In genomic region chr4:148441624-148441985, GRCh38 we compare ENCODE assay signal across 1 cellular context.
TF ChIP-seq lines count a peak whose summit lies in the region.

No MANE protein-coding gene starts in this region.

TF ChIP-seq in GM12878, 131 proteins besides CTCF, POLR2A, EP300 and RAD21:
- TF ChIP-seq, protein P1, sequence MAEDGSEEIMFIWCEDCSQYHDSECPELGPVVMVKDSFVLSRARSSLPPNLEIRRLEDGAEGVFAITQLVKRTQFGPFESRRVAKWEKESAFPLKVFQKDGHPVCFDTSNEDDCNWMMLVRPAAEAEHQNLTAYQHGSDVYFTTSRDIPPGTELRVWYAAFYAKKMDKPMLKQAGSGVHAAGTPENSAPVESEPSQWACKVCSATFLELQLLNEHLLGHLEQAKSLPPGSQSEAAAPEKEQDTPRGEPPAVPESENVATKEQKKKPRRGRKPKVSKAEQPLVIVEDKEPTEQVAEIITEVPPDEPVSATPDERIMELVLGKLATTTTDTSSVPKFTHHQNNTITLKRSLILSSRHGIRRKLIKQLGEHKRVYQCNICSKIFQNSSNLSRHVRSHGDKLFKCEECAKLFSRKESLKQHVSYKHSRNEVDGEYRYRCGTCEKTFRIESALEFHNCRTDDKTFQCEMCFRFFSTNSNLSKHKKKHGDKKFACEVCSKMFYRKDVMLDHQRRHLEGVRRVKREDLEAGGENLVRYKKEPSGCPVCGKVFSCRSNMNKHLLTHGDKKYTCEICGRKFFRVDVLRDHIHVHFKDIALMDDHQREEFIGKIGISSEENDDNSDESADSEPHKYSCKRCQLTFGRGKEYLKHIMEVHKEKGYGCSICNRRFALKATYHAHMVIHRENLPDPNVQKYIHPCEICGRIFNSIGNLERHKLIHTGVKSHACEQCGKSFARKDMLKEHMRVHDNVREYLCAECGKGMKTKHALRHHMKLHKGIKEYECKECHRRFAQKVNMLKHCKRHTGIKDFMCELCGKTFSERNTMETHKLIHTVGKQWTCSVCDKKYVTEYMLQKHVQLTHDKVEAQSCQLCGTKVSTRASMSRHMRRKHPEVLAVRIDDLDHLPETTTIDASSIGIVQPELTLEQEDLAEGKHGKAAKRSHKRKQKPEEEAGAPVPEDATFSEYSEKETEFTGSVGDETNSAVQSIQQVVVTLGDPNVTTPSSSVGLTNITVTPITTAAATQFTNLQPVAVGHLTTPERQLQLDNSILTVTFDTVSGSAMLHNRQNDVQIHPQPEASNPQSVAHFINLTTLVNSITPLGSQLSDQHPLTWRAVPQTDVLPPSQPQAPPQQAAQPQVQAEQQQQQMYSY (CRISPR knock-in tag; IDR thresholded peaks at IDR 0.05): no peak
- 0 out of 2 replicates have a peak, but pooled peaks have one; percentile 15 for TF ChIP-seq EZH2 (IDR thresholded peaks at IDR 0.05; ENCODE audit: borderline replicate concordance, control insufficient read depth, low read depth, low read length)
